2 cellular contexts compared by ENCODE assay signal in genomic region chr15:75211436-75212199, GRCh38.
TF ChIP-seq lines count a peak whose summit lies in the region.

No MANE protein-coding gene starts in this region.

TF ChIP-seq in HepG2, 621 proteins besides CTCF, POLR2A, EP300 and RAD21:
- no peak for TF ChIP-seq MED8 (CRISPR knock-in tag; IDR thresholded peaks at IDR 0.05; ENCODE audit: insufficient replicate concordance)
- TF ChIP-seq ARNT (IDR thresholded peaks at IDR 0.05), result no peak
- TF ChIP-seq RBM22 (optimal IDR thresholded peaks at IDR 0.05; ENCODE audit: low read length), result peak; percentile 27
- no peak for TF ChIP-seq RAD51 (IDR thresholded peaks at IDR 0.05; ENCODE audit: borderline replicate concordance)
- TF ChIP-seq SOX13 (IDR thresholded peaks at IDR 0.05), result no peak
- no peak for TF ChIP-seq SOX13 (CRISPR knock-in tag; conservative IDR thresholded peaks at IDR 0.05 in 1 of 2, IDR thresholded peaks at IDR 0.05 in 1 of 2)
- TF ChIP-seq POLR2AphosphoS5 (IDR thresholded peaks at IDR 0.05; ENCODE audit: low read depth, low read length), result peak; percentile 43; the same call in 1 of the 2 replicates
- no peak for TF ChIP-seq CAMTA2 (CRISPR knock-in tag; IDR thresholded peaks at IDR 0.05; ENCODE audit: borderline replicate concordance)
- TF ChIP-seq PHB2 (IDR thresholded peaks at IDR 0.05; ENCODE audit: partially characterized antibody), result no peak
- TF ChIP-seq ZBTB44 (CRISPR knock-in tag; IDR thresholded peaks at IDR 0.05), result no peak
- no peak for TF ChIP-seq RNF219 (CRISPR knock-in tag; IDR thresholded peaks at IDR 0.05)
- TF ChIP-seq AGO2 (optimal IDR thresholded peaks at IDR 0.05; ENCODE audit: low read depth, low read length), result peak; percentile 90

TF ChIP-seq in HEK293, 187 proteins besides CTCF, POLR2A, EP300 and RAD21:
- TF ChIP-seq PATZ1 (tag by site-specific recombination; IDR thresholded peaks at IDR 0.05) (peak; percentile 50), WT1 (tag by site-specific recombination; IDR thresholded peaks at IDR 0.05) (0 out of 2 replicates have a peak, but pooled peaks have one; percentile 11), ZNF76 (tag by site-specific recombination; IDR thresholded peaks at IDR 0.05; ENCODE audit: borderline replicate concordance, low read depth) (no peak), AEBP2 (tag by site-specific recombination; IDR thresholded peaks at IDR 0.05; ENCODE audit: borderline replicate concordance) (no peak), ZNF777 (tag by site-specific recombination; IDR thresholded peaks at IDR 0.05; ENCODE audit: borderline replicate concordance) (no peak), ZNF184 (tag by site-specific recombination; IDR thresholded peaks at IDR 0.05) (no peak), ZNF202 (tag by site-specific recombination; IDR thresholded peaks at IDR 0.05; ENCODE audit: borderline replicate concordance) (no peak), ZNF548 (tag by site-specific recombination; IDR thresholded peaks at IDR 0.05) (no peak), GLIS1 (tag by site-specific recombination; IDR thresholded peaks at IDR 0.05) (peak; percentile 71), ZNF302 (tag by site-specific recombination; IDR thresholded peaks at IDR 0.05; ENCODE audit: low read depth) (no peak), ZBTB17 (tag by site-specific recombination; IDR thresholded peaks at IDR 0.05) (peak; percentile 65), OSR2 (tag by site-specific recombination; IDR thresholded peaks at IDR 0.05) (peak; percentile 23; the same call in 1 of the 2 replicates), ZIC2 (tag by site-specific recombination; IDR thresholded peaks at IDR 0.05) (peak; percentile 67), ZNF529 (tag by site-specific recombination; IDR thresholded peaks at IDR 0.05; ENCODE audit: insufficient replicate concordance) (no peak), GLIS2 (tag by site-specific recombination; IDR thresholded peaks at IDR 0.05) (peak; percentile 35; the same call in 1 of the 2 replicates), ZNF561 (tag by site-specific recombination; IDR thresholded peaks at IDR 0.05; ENCODE audit: borderline replicate concordance) (no peak), PRDM10 (tag by site-specific recombination; IDR thresholded peaks at IDR 0.05) (peak; percentile 96)
